Comparison of ENCODE assay signal across 21 cellular contexts in the genomic region with DNA sequence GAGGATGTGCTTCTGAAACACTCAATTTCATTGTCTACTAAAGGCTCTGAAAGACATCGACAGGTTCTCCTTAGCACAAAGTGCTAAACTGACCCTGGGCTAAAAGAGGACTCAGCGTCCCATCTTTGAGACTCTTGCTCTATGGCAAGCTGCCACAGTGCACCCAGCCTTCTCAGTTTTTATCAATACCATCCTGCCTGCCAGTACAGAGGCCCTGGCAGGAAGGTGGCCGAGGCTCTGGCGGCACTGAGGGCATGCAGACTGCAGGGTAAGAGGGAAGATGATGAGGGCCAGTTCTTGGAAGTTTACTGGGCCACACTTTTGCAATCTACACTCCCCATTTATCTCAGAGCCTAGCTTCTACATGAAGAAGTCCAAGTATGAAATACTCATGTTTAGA. TPM values are rescaled to one million over a fixed set of nuclear protein-coding genes. Genes with fewer than 3 reads are reported as not detected.
DNase-seq lines count a peak whose midpoint lies in the region; ATAC-seq and TF ChIP-seq lines count a peak whose summit lies in the region.
"Had no signal": no experiment of that assay in that cellular context is flagged by ENCODE, and none has a peak within 500 bp of the region (broad histone marks: within the 10 kb centered on the region; RNA-seq: fewer than 3 reads in every experiment).

No MANE protein-coding gene starts in this region.

- H3K27me3 ChIP-seq in OCI-LY3 (ENCODE audit: low read depth, low read length) (peaks cover 37% of the 10 kb centered on the region), heart right ventricle (peaks cover 0 to 13% (median 0%) of the 10 kb centered on the region in 7 donors), osteoblast (ENCODE audit: insufficient read depth, low read length) (no peaks in the 10 kb centered on the region), GM23248 (replicated peaks; ENCODE audit: insufficient read depth) (peaks cover 5% of the 10 kb centered on the region; the same call in 1 of the 2 replicates)
- H3K27me3 ChIP-seq: Peyer's patch, SJSA1 had no signal

- H3K9ac ChIP-seq in OCI-LY3 (ENCODE audit: low read length), result no peak overlapping the region
- no peak overlapping the region for H3K9ac ChIP-seq in GM23248

- ATAC-seq in heart right ventricle (peak in 6 of 8 donors; percentile 34 to 81 (median 62)), HG02763 (IDR thresholded peaks at IDR 0.05; ENCODE audit: unreplicated experiment) (no peak)
- ATAC-seq: CD8-positive, alpha-beta T cell; GM23338; HepG2; K562 had no signal

- H3K9me2 ChIP-seq in GM23248 (ENCODE audit: insufficient read depth), result no peaks in the 10 kb centered on the region

- H4K20me1 ChIP-seq in OCI-LY3 (ENCODE audit: insufficient read depth, low read length) (no peaks in the 10 kb centered on the region), osteoblast (ENCODE audit: insufficient read depth, low read length) (no peaks in the 10 kb centered on the region), GM23248 (ENCODE audit: insufficient read depth) (no peaks in the 10 kb centered on the region)

- WGBS in heart right ventricle, 2 donors, result 36 to 66% methylated on average over 4 of the region's 4 CpGs
- WGBS in GM23248 (ENCODE audit: low coverage in 1 of 2, low lambda C conversion rate in 2 of 2, missing lambda C conversion rate in 2 of 2), 2 experiments, result 96 to 98% methylated on average over 4 of the region's 4 CpGs

- no peak overlapping the region for H3K4me3 ChIP-seq in OCI-LY3 (ENCODE audit: low read length)
- no peak overlapping the region for H3K4me3 ChIP-seq in heart right ventricle
- no peak overlapping the region for H3K4me3 ChIP-seq in osteoblast (ENCODE audit: insufficient read depth, low read length)
- no peak overlapping the region for H3K4me3 ChIP-seq in GM23248
- H3K4me3 ChIP-seq: BLaER1 treated with 17β-estradiol and CSF1 and Interleukin-3, amounts not matched to agents 10 nM and 100 nM; GM23338; HAP-1; K562; Peyer's patch; SJSA1 had no signal

- TF ChIP-seq CTCF in OCI-LY3 (IDR thresholded peaks at IDR 0.05; ENCODE audit: low read depth, low read length) (no peak), heart right ventricle (IDR thresholded peaks at IDR 0.05) (no peak), osteoblast (IDR thresholded peaks at IDR 0.05; ENCODE audit: extremely low read depth, low read depth, low read length) (no peak)

- no peak overlapping the region for H3K27ac ChIP-seq in OCI-LY3 (ENCODE audit: low read length)
- peak overlapping the region in 3 of 10 donors; percentile 0 to 37 (median 36) for H3K27ac ChIP-seq in heart right ventricle
- H3K27ac ChIP-seq in osteoblast (ENCODE audit: low read depth, low read length), result no peak overlapping the region
- no peak overlapping the region for H3K27ac ChIP-seq in GM23248
- H3K27ac ChIP-seq: 22Rv1; BLaER1 treated with 17β-estradiol and CSF1 and Interleukin-3, amounts not matched to agents 10 nM and 100 nM; HL-60; Peyer's patch; SJSA1 had no signal

- in situ Hi-C loops in GM23248 (cut with MboI), result no loop called here

- H2AFZ ChIP-seq in OCI-LY3 (ENCODE audit: low read depth, low read length) (no peak overlapping the region), osteoblast (ENCODE audit: low read length) (no peak overlapping the region), GM23248 (no peak overlapping the region)
- H2AFZ ChIP-seq: GM23338 had no signal

- H3K36me3 ChIP-seq in OCI-LY3 (replicated peaks; ENCODE audit: low read depth, low read length) (no peaks in the 10 kb centered on the region), heart right ventricle (peaks cover 0 to 60% (median 0%) of the 10 kb centered on the region in 9 donors), osteoblast (ENCODE audit: insufficient read depth, low read length) (no peaks in the 10 kb centered on the region), GM23248 (ENCODE audit: low read depth) (no peaks in the 10 kb centered on the region)
- H3K36me3 ChIP-seq: HAP-1, Peyer's patch, SJSA1 had no signal

- H3K9me3 ChIP-seq in OCI-LY3 (ENCODE audit: insufficient read depth, low read length) (peaks cover under 1% of the 10 kb centered on the region; the same call in 1 of the 2 replicates), heart right ventricle (peaks cover 0 to 5% (median under 1%) of the 10 kb centered on the region in 11 donors), osteoblast (ENCODE audit: low read depth, low read length) (no peaks in the 10 kb centered on the region), GM23248 (ENCODE audit: low read depth) (no peaks in the 10 kb centered on the region)
- H3K9me3 ChIP-seq: HAP-1, SJSA1 had no signal

- intact Hi-C loops in heart right ventricle (cut with DNase I), result no loop called here

- DNase-seq in DMS 273 (lab: John Stamatoyannopoulos, UW; ENCODE audit: unreplicated experiment), result peak; percentile 44
- no peak for DNase-seq in DMS 273 treated with DMSO at 0.1 percent for 48 hours (lab: John Stamatoyannopoulos, UW)
- peak in 1 of 2 donors; percentile 25 for DNase-seq in heart right ventricle
- DNase-seq in osteoblast (ENCODE audit: insufficient read length, low spot score, missing footprints), result peak; percentile 21
- DNase-seq in NCI-H226, result no peak
- DNase-seq in GM23248, result no peak
- DNase-seq: ACHN; CD8-positive, alpha-beta T cell; NCI-H146; NK-92 treated with Interleukin-12 subunit alpha and Interleukin-12 subunit beta, amount 100 ng/mL, for 24 hours; Peyer's patch had no signal

- H3K4me1 ChIP-seq in OCI-LY3 (ENCODE audit: low read length) (peaks cover 13% of the 10 kb centered on the region), heart right ventricle (peaks cover 4 to 52% (median 27%) of the 10 kb centered on the region in 9 donors), osteoblast (ENCODE audit: insufficient read depth, low read length) (peaks cover 42% of the 10 kb centered on the region), GM23248 (ENCODE audit: insufficient read depth) (peaks cover 11% of the 10 kb centered on the region; the same call in 1 of the 2 replicates)
- H3K4me1 ChIP-seq: HAP-1 had no signal

- no peaks in the 10 kb centered on the region for H3K79me2 ChIP-seq in OCI-LY3 (ENCODE audit: low read length)
- no peaks in the 10 kb centered on the region for H3K79me2 ChIP-seq in osteoblast (ENCODE audit: insufficient read depth, low read length)
- no peaks in the 10 kb centered on the region for H3K79me2 ChIP-seq in GM23248 (ENCODE audit: insufficient read depth)

- H3F3A ChIP-seq in GM23248 (ENCODE audit: insufficient read depth), result 0 out of 2 replicates have a peak, but pooled peaks cover 9% of the 10 kb centered on the region

- peak overlapping the region; percentile 17 for H3K4me2 ChIP-seq in OCI-LY3 (ENCODE audit: low read length)
- no peak overlapping the region for H3K4me2 ChIP-seq in osteoblast (ENCODE audit: insufficient read depth, low read length)
- H3K4me2 ChIP-seq in GM23248 (ENCODE audit: unreplicated experiment), result no peak overlapping the region
- H3K4me2 ChIP-seq: GM23338 had no signal

RNA-seq across cellular contexts. Expression of a gene that starts 5.3 kb away (rescaled TPM):
- total RNA-seq in heart right ventricle, result 10 to 100 TPM in 1 of 10 donors, 1 to 10 TPM in 7, under 1 TPM in 2; 0.73 to 23.4 (median 1.5) TPM
- polyA plus RNA-seq in heart right ventricle, result 1 to 10 TPM; 1.0 to 3.9 TPM
- 49.9 and 58.9 TPM in 2 replicates for total RNA-seq in osteoblast
- 1.1 and 1.4 TPM in 2 replicates for total RNA-seq in GM23248 (2014; rRNA removed; shearing (Covaris generic))
- polyA plus RNA-seq in GM23248 (2016; fragmentation: Nextera tagmentation; extraction: Ambion mirVana), result 0.98 and 1.4 TPM in 2 replicates
- total RNA-seq: CD8-positive, alpha-beta T cell; HepG2; K562 had no signal
- polyA plus RNA-seq: HepG2, K562 had no signal

RNA-seq across cellular contexts. Expression of a gene that starts 51.1 kb away (rescaled TPM):
- total RNA-seq in heart right ventricle, result 1 to 10 TPM; 1.7 to 7.1 (median 4.7) TPM
- polyA plus RNA-seq in heart right ventricle, result 1 to 10 TPM in 1 of 2 donors, under 1 TPM in 1; 0.19 to 1.1 TPM
- total RNA-seq in osteoblast, result under 0.01 TPM in 1 of 2 replicates, not detected in the other
- not detected in 2 replicates for total RNA-seq in GM23248 (2014; rRNA removed; shearing (Covaris generic))
- 0.18 TPM in 1 of 2 replicates, not detected in the other for polyA plus RNA-seq in GM23248 (2016; fragmentation: Nextera tagmentation; extraction: Ambion mirVana)
- total RNA-seq: CD8-positive, alpha-beta T cell; SJSA1 had no signal

Comparison
In these comparisons a context has a peak if more than half of its experiments do, and no peak if none do; other contexts are left out.
1. DNase-seq: peak in DMS 273 (single experiment) and osteoblast (single experiment); none in DMS 273 treated with DMSO at 0.1 percent for 48 hours (single experiment), NCI-H226 (single experiment) and GM23248 (single experiment).